In genomic region chr17:63827801-63828221, GRCh38 we compare ENCODE assay signal across 9 cellular contexts. TPM values are rescaled to one million over a fixed set of nuclear protein-coding genes. Genes with fewer than 3 reads are reported as not detected.
DNase-seq lines count a peak whose midpoint lies in the region; ATAC-seq, FAIRE-seq and TF ChIP-seq lines count a peak whose summit lies in the region.
"Had no signal": no experiment of that assay in that cellular context is flagged by ENCODE, and none has a peak within 500 bp of the region (broad histone marks: within the 10 kb centered on the region; RNA-seq: fewer than 3 reads in every experiment).

No MANE protein-coding gene starts in this region.

- peaks cover 1% of the 10 kb centered on the region for H3K36me3 Mint-ChIP-seq in IgD-negative memory B cell

- peak overlapping the region; percentile 98 for H3K4me2 ChIP-seq in A549

- peak overlapping the region; percentile 74 for H3K4me3 ChIP-seq in A549
- H3K4me3 ChIP-seq in bronchial epithelial cell (ENCODE audit: low read depth, low read length), result peak overlapping the region; percentile 65
- H3K4me3 ChIP-seq in mucosa of stomach (ENCODE audit: low read length), result peak overlapping the region; percentile 90

- CTCF ChIA-PET in A549 (lab: Yijun Ruan, JAX), result interaction anchor here (1.2 to 6.0 kb wide), 7 partner anchors 9 to 46 kb away, joined by 3 to 37 read pairs (median 5); partner anchors contain the start of gene SMARCD2

- H3K9me3 Mint-ChIP-seq in IgD-negative memory B cell, result no peaks in the 10 kb centered on the region

- H3K27me3 ChIP-seq in bronchial epithelial cell (ENCODE audit: control insufficient read depth, insufficient read depth, low read length), result no peaks in the 10 kb centered on the region
- H3K27me3 ChIP-seq in mucosa of stomach (ENCODE audit: control insufficient read depth, insufficient read depth, low read length), result no peaks in the 10 kb centered on the region

- H3K9ac ChIP-seq in mucosa of stomach (ENCODE audit: low read length), result peak overlapping the region; percentile 85

- POLR2A ChIA-PET in A549 (lab: Yijun Ruan, JAX), result interaction anchor here (0.6 to 1.5 kb wide), 5 partner anchors 9 to 381 kb away, joined by 3 to 6 read pairs (median 3); partner anchors contain the start of genes CCDC47 and DDX42

- no peaks in the 10 kb centered on the region for H3K27me3 Mint-ChIP-seq in IgD-negative memory B cell

- no peak for DNase-seq in A549 (ENCODE audit: low read depth in 1 of 2, low spot score in 1 of 2)
- DNase-seq in bronchial epithelial cell (ENCODE audit: low read depth), result no peak
- no peak for DNase-seq in NCI-H1436 (lab: John Stamatoyannopoulos, UW)
- no peak for DNase-seq in occipital lobe (lab: John Stamatoyannopoulos, UW)
- no peak for DNase-seq in NCI-H526 (lab: John Stamatoyannopoulos, UW)

- H3K4me1 ChIP-seq in A549 (peaks cover 22% of the 10 kb centered on the region), mucosa of stomach (ENCODE audit: control insufficient read depth, insufficient read depth, low read length) (peaks cover 19% of the 10 kb centered on the region)

- no peak for FAIRE-seq in A549 (lab: Jason Lieb, UNC)
- no peak for FAIRE-seq in bronchial epithelial cell (lab: Jason Lieb, UNC)
- FAIRE-seq: TTC549 had no signal

- H3K36me3 ChIP-seq in bronchial epithelial cell (ENCODE audit: control insufficient read depth, insufficient read depth, low read length) (peaks cover 36% of the 10 kb centered on the region), mucosa of stomach (ENCODE audit: control insufficient read depth, insufficient read depth, low read length) (peaks cover 24% of the 10 kb centered on the region)

- peak overlapping the region; percentile 95 to 100 (median 100) for H3K4me3 Mint-ChIP-seq in IgD-negative memory B cell

- no peak for TF ChIP-seq RAD21 in A549 (conservative IDR thresholded peaks at IDR 0.05 in 1 of 2, IDR thresholded peaks at IDR 0.05 in 1 of 2)

- 3% methylated on average over 19 of the region's 19 CpGs for WGBS in A549 (ENCODE audit: missing lambda C conversion rate)

- TF ChIP-seq POLR2A in A549 (IDR thresholded peaks at IDR 0.05; ENCODE audit: low read length), result no peak

- ATAC-seq in A549 (no peak), GM18511 (IDR thresholded peaks at IDR 0.05; ENCODE audit: unreplicated experiment) (no peak)

- TF ChIP-seq EP300 in A549 (IDR thresholded peaks at IDR 0.05), result no peak

- H3K27ac ChIP-seq in A549, result peak overlapping the region; percentile 94 to 96

- H3K27ac Mint-ChIP-seq in IgD-negative memory B cell, result peak overlapping the region; percentile 92 to 100 (median 99)

- TF ChIP-seq CTCF in A549 (IDR thresholded peaks at IDR 0.05), result no peak; the same call in 1 of the 3 replicates
- TF ChIP-seq CTCF in bronchial epithelial cell (IDR thresholded peaks at IDR 0.05; ENCODE audit: insufficient read depth, low read length, severe bottlenecking), result no peak

- no peaks in the 10 kb centered on the region for H3K9me3 ChIP-seq in A549
- no peaks in the 10 kb centered on the region for H3K9me3 ChIP-seq in mucosa of stomach (ENCODE audit: control insufficient read depth, low read length)

- H3K4me1 Mint-ChIP-seq in IgD-negative memory B cell, result peaks cover 22 to 38% (median 36%) of the 10 kb centered on the region in 3 donors

TF ChIP-seq in A549, 52 proteins besides CTCF, POLR2A, EP300 and RAD21:
- TF ChIP-seq HOXA7 (CRISPR knock-in tag; IDR thresholded peaks at IDR 0.05) (peak; percentile 52; the same call in 1 of the 2 replicates), FOSL2 (IDR thresholded peaks at IDR 0.05) (no peak), FOSL2 (CRISPR knock-in tag; IDR thresholded peaks at IDR 0.05) (no peak), GATA3 (IDR thresholded peaks at IDR 0.05; ENCODE audit: borderline replicate concordance) (no peak), KDM5A (IDR thresholded peaks at IDR 0.05) (peak; percentile 8; the same call in 1 of the 2 replicates), RARB (CRISPR knock-in tag; IDR thresholded peaks at IDR 0.05) (no peak), NR3C1 (IDR thresholded peaks at IDR 0.05) (no peak), NFE2L2 (conservative IDR thresholded peaks at IDR 0.05; ENCODE audit: low read length) (no peak), PBX3 (IDR thresholded peaks at IDR 0.05) (0 out of 2 replicates have a peak, but pooled peaks have one; percentile 9)

RNA-seq across cellular contexts. Expression of gene FTSJ3, which starts 0.3 kb away (rescaled TPM):
- polyA plus RNA-seq in A549 (2011; rRNA removed) (62.6 and 74.5 TPM in 2 replicates), A549 (2017; fragmentation: RNase III; extraction: RNeasy Plus Mini Kit Qiagen cat#74134 plus additional on column Dnase treatment) (95.7 to 104 TPM (median 98.6 TPM) in 3 replicates), IgD-negative memory B cell (28.7 TPM)
- 54.7 and 62.3 TPM in 2 replicates for polyA plus RNA-seq in A549 (2012; cell fraction: cytosol; rRNA removed)
- 82.3 and 82.7 TPM in 2 replicates for polyA plus RNA-seq in A549 (2012; cell fraction: nucleus; rRNA removed)
- 92.7 and 119 TPM in 2 replicates for polyA minus RNA-seq in A549 (2011; rRNA and poly(A)+ RNA removed)
- total RNA-seq in bronchial epithelial cell (43.4 and 53.1 TPM in 2 replicates), occipital lobe (40.4 TPM)

RNA-seq across cellular contexts. Expression of gene PSMC5, which starts 0.6 kb away (rescaled TPM):
- polyA plus RNA-seq in A549 (2011; rRNA removed), result 222 and 303 TPM in 2 replicates
- 297 and 348 TPM in 2 replicates for polyA plus RNA-seq in A549 (2012; cell fraction: cytosol; rRNA removed)
- polyA plus RNA-seq in A549 (2012; cell fraction: nucleus; rRNA removed), result 173 and 210 TPM in 2 replicates
- polyA plus RNA-seq in A549 (2017; fragmentation: RNase III; extraction: RNeasy Plus Mini Kit Qiagen cat#74134 plus additional on column Dnase treatment), result 399 to 406 TPM (median 399 TPM) in 3 replicates
- polyA minus RNA-seq in A549 (2011; rRNA and poly(A)+ RNA removed), result 234 and 240 TPM in 2 replicates
- 139 TPM for polyA plus RNA-seq in IgD-negative memory B cell
- total RNA-seq in bronchial epithelial cell, result 50.5 and 64.0 TPM in 2 replicates
- total RNA-seq in occipital lobe, result 38.8 TPM

RNA-seq across cellular contexts. Expression of gene SMARCD2, which starts 14.7 kb away (rescaled TPM):
- polyA plus RNA-seq in A549 (2011; rRNA removed) (52.7 and 61.9 TPM in 2 replicates), A549 (2017; fragmentation: RNase III; extraction: RNeasy Plus Mini Kit Qiagen cat#74134 plus additional on column Dnase treatment) (37.5 to 40.4 TPM (median 39.8 TPM) in 3 replicates), IgD-negative memory B cell (96.1 TPM)
- 54.2 and 62.9 TPM in 2 replicates for polyA plus RNA-seq in A549 (2012; cell fraction: cytosol; rRNA removed)
- polyA plus RNA-seq in A549 (2012; cell fraction: nucleus; rRNA removed), result 76.0 and 84.7 TPM in 2 replicates
- 94.7 and 102 TPM in 2 replicates for polyA minus RNA-seq in A549 (2011; rRNA and poly(A)+ RNA removed)
- total RNA-seq in bronchial epithelial cell (98.5 and 112 TPM in 2 replicates), occipital lobe (13.1 TPM)

RNA-seq across cellular contexts. Expression of gene CSH2, which starts 45.7 kb away (rescaled TPM):
- polyA plus RNA-seq in A549 (2011; rRNA removed) (not detected in 2 replicates), A549 (2017; fragmentation: RNase III; extraction: RNeasy Plus Mini Kit Qiagen cat#74134 plus additional on column Dnase treatment) (not detected in 3 replicates), IgD-negative memory B cell (not detected)
- not detected in 2 replicates for polyA plus RNA-seq in A549 (2012; cell fraction: cytosol; rRNA removed)
- polyA plus RNA-seq in A549 (2012; cell fraction: nucleus; rRNA removed), result not detected in 2 replicates
- not detected in 2 replicates for polyA minus RNA-seq in A549 (2011; rRNA and poly(A)+ RNA removed)
- total RNA-seq in bronchial epithelial cell (not detected in 2 replicates), occipital lobe (not detected)

RNA-seq across cellular contexts. Expression of gene DDX42, which starts 53.8 kb away (rescaled TPM):
- polyA plus RNA-seq in A549 (2011; rRNA removed) (249 and 262 TPM in 2 replicates), A549 (2017; fragmentation: RNase III; extraction: RNeasy Plus Mini Kit Qiagen cat#74134 plus additional on column Dnase treatment) (124 to 137 TPM (median 126 TPM) in 3 replicates), IgD-negative memory B cell (16.2 TPM)
- polyA plus RNA-seq in A549 (2012; cell fraction: cytosol; rRNA removed), result 66.1 and 76.8 TPM in 2 replicates
- polyA plus RNA-seq in A549 (2012; cell fraction: nucleus; rRNA removed), result 86.7 and 129 TPM in 2 replicates
- polyA minus RNA-seq in A549 (2011; rRNA and poly(A)+ RNA removed), result 74.8 and 77.9 TPM in 2 replicates
- total RNA-seq in bronchial epithelial cell (65.0 and 70.5 TPM in 2 replicates), occipital lobe (73.5 TPM)
